ENCODE assay signal across 8 cellular contexts in genomic region chr3:51941447-51941797, GRCh38. TPM values are rescaled to one million over a fixed set of nuclear protein-coding genes. Genes with fewer than 3 reads are reported as not detected.
DNase-seq lines count a peak whose midpoint lies in the region; ATAC-seq and TF ChIP-seq lines count a peak whose summit lies in the region.

No MANE protein-coding gene starts in this region.

- in situ Hi-C loops in HAP-1 (cut with MboI; ENCODE audit: low sequenced_read_pairs) = no loop called here

- peak overlapping the region; percentile 35 for H3K27ac Mint-ChIP-seq in activated B cell treated with CpG ODN at 0.5 μM for 24 hours

- H3K27ac ChIP-seq in iPS DF 6.9 (ENCODE audit: low read length) (no peak overlapping the region), spleen (peak overlapping the region in 7 of 8 donors; percentile 58 to 94 (median 90))

- ATAC-seq in activated B cell treated with CpG ODN at 0.5 μM for 24 hours (ENCODE audit: low read depth) = no peak
- ATAC-seq in GM21717 (IDR thresholded peaks at IDR 0.05; ENCODE audit: unreplicated experiment) = no peak

- H3K9me3 ChIP-seq in HAP-1 (no peaks in the 10 kb centered on the region), iPS DF 6.9 (ENCODE audit: control insufficient read depth, insufficient read depth, low read length) (no peaks in the 10 kb centered on the region), spleen (no peaks in the 10 kb centered on the region)

- H3K36me3 ChIP-seq in HAP-1 (replicated peaks) (peaks cover 26% of the 10 kb centered on the region), iPS DF 6.9 (ENCODE audit: control insufficient read depth, insufficient read depth, low read length) (peaks cover 19% of the 10 kb centered on the region), spleen (peaks cover 5 to 54% (median 30%) of the 10 kb centered on the region in 6 donors)

- H3K36me3 Mint-ChIP-seq in activated B cell treated with CpG ODN at 0.5 μM for 24 hours (ENCODE audit: low read depth) = peaks cover 33% of the 10 kb centered on the region

- POLR2A ChIA-PET in activated B cell treated with CpG ODN at 0.5 μM for 24 hours (lab: Charles Lee) = interaction anchor here (0.6 to 2.6 kb wide), 8 partner anchors 8 to 556 kb away, joined by 3 to 35 read pairs (median 4); partner anchors contain the start of genes ABHD14A, ABHD14B, MANF and PCBP4
- POLR2A ChIA-PET in HEK293T (lab: Yijun Ruan, JAX) = interaction anchor here (1.1 to 3.1 kb wide), 9 partner anchors 8 to 116 kb away, joined by 3 to 52 read pairs (median 11); partner anchors contain the start of genes ABHD14A, ABHD14B, DUSP7 and PCBP4

- DNase-seq in HAP-1 (ENCODE audit: low spot score in 2 of 2) (no peak), activated B cell treated with CpG ODN at 0.5 μM for 24 hours (no peak), iPS DF 6.9 (ENCODE audit: low read depth, low spot score) (no peak), spleen (no peak), SK-N-DZ (ENCODE audit: low spot score) (no peak), HEK293T (ENCODE audit: extremely low spot score) (no peak), hypothalamus (lab: John Stamatoyannopoulos, UW) (no peak)

- H3K4me3 Mint-ChIP-seq in activated B cell treated with CpG ODN at 0.5 μM for 24 hours = peak overlapping the region; percentile 90

- no peak for TF ChIP-seq POLR2A in spleen (IDR thresholded peaks at IDR 0.05)

- H3K4me3 ChIP-seq in HAP-1 (peak overlapping the region; percentile 86), iPS DF 6.9 (ENCODE audit: low read length) (peak overlapping the region; percentile 66), spleen (peak overlapping the region; percentile 71 to 95 (median 82))

- H3K9me3 Mint-ChIP-seq in activated B cell treated with CpG ODN at 0.5 μM for 24 hours = no peaks in the 10 kb centered on the region

- CTCF ChIA-PET in activated B cell treated with CpG ODN at 0.5 μM for 24 hours (lab: Charles Lee) = interaction anchor here (0.7 to 2.2 kb wide), 6 partner anchors 31 to 179 kb away, joined by 3 to 27 read pairs (median 4); partner anchors contain the start of genes ABHD14B, ACY1 and DUSP7
- CTCF ChIA-PET in HEK293T (lab: Yijun Ruan, JAX) = interaction anchor here (0.6 to 2.8 kb wide), 10 partner anchors 8 to 112 kb away, joined by 3 to 21 read pairs (median 5); partner anchors contain the start of genes ABHD14A, ABHD14B and ACY1

- H3K27me3 ChIP-seq in HAP-1 (ENCODE audit: low read depth) (no peaks in the 10 kb centered on the region), iPS DF 6.9 (ENCODE audit: control insufficient read depth, insufficient read depth, low read length) (no peaks in the 10 kb centered on the region), spleen (replicated peaks in 1 of 7) (no peaks in the 10 kb centered on the region)

- intact Hi-C loops in activated B cell treated with CpG ODN at 0.5 μM for 24 hours (cut with micrococcal nuclease) = loop anchor here (5.0 kb wide), 1 partner anchor 766 kb away; the partner anchor contains the start of genes GLT8D1 and SPCS1
- intact Hi-C loops in spleen (cut with DNase I; ENCODE audit: low total_unique reads) = loop anchor here (10.0 kb wide), 1 partner anchor 53 kb away; the partner anchor contains the start of gene RPL29

- H3K4me1 Mint-ChIP-seq in activated B cell treated with CpG ODN at 0.5 μM for 24 hours = peaks cover 38% of the 10 kb centered on the region

- no CpG with 5 or more reads among the region's 21 CpGs for WGBS in iPS DF 6.9 (ENCODE audit: insufficient coverage, insufficient read length)
- WGBS in spleen, 5 donors = 0 to 2% (median 1%) methylated on average over 5 to 21 of the region's 21 CpGs

- H3K4me1 ChIP-seq in HAP-1 (peaks cover 10% of the 10 kb centered on the region), iPS DF 6.9 (ENCODE audit: control insufficient read depth, insufficient read depth, low read length) (peaks cover 4% of the 10 kb centered on the region), spleen (peaks cover 15 to 44% (median 32%) of the 10 kb centered on the region in 6 donors)

- no peaks in the 10 kb centered on the region for H3K27me3 Mint-ChIP-seq in activated B cell treated with CpG ODN at 0.5 μM for 24 hours

- no peak for TF ChIP-seq CTCF in activated B cell treated with CpG ODN at 0.5 μM for 24 hours (IDR thresholded peaks at IDR 0.05)
- no peak for TF ChIP-seq CTCF in spleen (IDR thresholded peaks at IDR 0.05 in 8 of 11, conservative IDR thresholded peaks at IDR 0.05 in 3 of 11)

TF ChIP-seq in HEK293T, 16 proteins besides CTCF, POLR2A, EP300 and RAD21:
- TF ChIP-seq TARDBP (IDR thresholded peaks at IDR 0.05) (no peak), SUZ12 (IDR thresholded peaks at IDR 0.05) (no peak), ZNF384 (IDR thresholded peaks at IDR 0.05) (no peak), BHLHE40 (IDR thresholded peaks at IDR 0.05; ENCODE audit: borderline replicate concordance) (no peak), CTBP1 (IDR thresholded peaks at IDR 0.05; ENCODE audit: borderline replicate concordance) (no peak), FOXA1 (IDR thresholded peaks at IDR 0.05) (no peak), ELF4 (IDR thresholded peaks at IDR 0.05) (no peak), NFRKB (IDR thresholded peaks at IDR 0.05) (no peak), L3MBTL2 (conservative IDR thresholded peaks at IDR 0.05) (no peak), ARNT (IDR thresholded peaks at IDR 0.05) (no peak), HDGF (IDR thresholded peaks at IDR 0.05; ENCODE audit: borderline replicate concordance) (no peak), FOXK2 (IDR thresholded peaks at IDR 0.05) (no peak), SP1 (IDR thresholded peaks at IDR 0.05) (no peak), FOXM1 (IDR thresholded peaks at IDR 0.05; ENCODE audit: borderline replicate concordance) (no peak), LEF1 (IDR thresholded peaks at IDR 0.05; ENCODE audit: borderline replicate concordance) (no peak)
- TF ChIP-seq, protein P1, sequence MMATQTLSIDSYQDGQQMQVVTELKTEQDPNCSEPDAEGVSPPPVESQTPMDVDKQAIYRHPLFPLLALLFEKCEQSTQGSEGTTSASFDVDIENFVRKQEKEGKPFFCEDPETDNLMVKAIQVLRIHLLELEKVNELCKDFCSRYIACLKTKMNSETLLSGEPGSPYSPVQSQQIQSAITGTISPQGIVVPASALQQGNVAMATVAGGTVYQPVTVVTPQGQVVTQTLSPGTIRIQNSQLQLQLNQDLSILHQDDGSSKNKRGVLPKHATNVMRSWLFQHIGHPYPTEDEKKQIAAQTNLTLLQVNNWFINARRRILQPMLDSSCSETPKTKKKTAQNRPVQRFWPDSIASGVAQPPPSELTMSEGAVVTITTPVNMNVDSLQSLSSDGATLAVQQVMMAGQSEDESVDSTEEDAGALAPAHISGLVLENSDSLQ (IDR thresholded peaks at IDR 0.05) = no peak

RNA-seq across cellular contexts. Expression of gene RRP9, which starts 0.3 kb away (rescaled TPM):
- total RNA-seq in activated B cell treated with CpG ODN at 0.5 μM for 24 hours (30.7 and 32.4 TPM in 2 replicates), spleen (10 to 100 TPM in 6 of 7 donors, 1 to 10 TPM in 1; 9.5 to 20.6 (median 12.5) TPM)
- polyA plus RNA-seq in spleen = 10 to 100 TPM; 18.5 to 26.6 (median 21.2) TPM
- polyA plus RNA-seq in SK-N-DZ (2014; cell fraction: cytosol; rRNA removed) = 80.5 and 102 TPM in 2 replicates
- polyA plus RNA-seq in SK-N-DZ (2014; cell fraction: nucleus; rRNA removed) = 67.9 and 95.7 TPM in 2 replicates

RNA-seq across cellular contexts. Expression of gene PARP3, which starts 0.7 kb away (rescaled TPM):
- total RNA-seq in activated B cell treated with CpG ODN at 0.5 μM for 24 hours = 9.7 and 12.7 TPM in 2 replicates
- 10 to 100 TPM; 23.1 to 34.2 (median 28.2) TPM for total RNA-seq in spleen
- polyA plus RNA-seq in spleen = 10 to 100 TPM in 2 of 3 donors, 1 to 10 TPM in 1; 8.2 to 18.9 (median 16.5) TPM
- 23.9 and 27.7 TPM in 2 replicates for polyA plus RNA-seq in SK-N-DZ (2014; cell fraction: cytosol; rRNA removed)
- 107 and 117 TPM in 2 replicates for polyA plus RNA-seq in SK-N-DZ (2014; cell fraction: nucleus; rRNA removed)

RNA-seq across cellular contexts. Expression of gene GPR62, which starts 13.8 kb away (rescaled TPM):
- total RNA-seq in activated B cell treated with CpG ODN at 0.5 μM for 24 hours (not detected in 2 replicates), spleen (under 1 TPM in 1 of 7 donors, not detected in 6; 0.39 TPM)
- under 1 TPM; 0.04 to 0.06 (median 0.05) TPM for polyA plus RNA-seq in spleen
- polyA plus RNA-seq in SK-N-DZ (2014; cell fraction: cytosol; rRNA removed) = not detected in 2 replicates
- polyA plus RNA-seq in SK-N-DZ (2014; cell fraction: nucleus; rRNA removed) = not detected in 2 replicates

RNA-seq across cellular contexts. Expression of gene PCBP4, which starts 25.8 kb away (rescaled TPM):
- 10.3 and 11.0 TPM in 2 replicates for total RNA-seq in activated B cell treated with CpG ODN at 0.5 μM for 24 hours
- total RNA-seq in spleen = 10 to 100 TPM; 17.1 to 24.6 (median 20.7) TPM
- polyA plus RNA-seq in spleen = 10 to 100 TPM; 12.8 to 41.7 (median 23.2) TPM
- polyA plus RNA-seq in SK-N-DZ (2014; cell fraction: cytosol; rRNA removed) = 302 and 358 TPM in 2 replicates
- polyA plus RNA-seq in SK-N-DZ (2014; cell fraction: nucleus; rRNA removed) = 571 and 659 TPM in 2 replicates

RNA-seq across cellular contexts. Expression of gene ABHD14B, which starts 32.4 kb away (rescaled TPM):
- total RNA-seq in activated B cell treated with CpG ODN at 0.5 μM for 24 hours (51.6 and 55.6 TPM in 2 replicates), spleen (10 to 100 TPM; 33.8 to 74.9 (median 56.3) TPM)
- 10 to 100 TPM; 60.1 to 71.4 (median 66.8) TPM for polyA plus RNA-seq in spleen
- 28.5 and 32.5 TPM in 2 replicates for polyA plus RNA-seq in SK-N-DZ (2014; cell fraction: cytosol; rRNA removed)
- polyA plus RNA-seq in SK-N-DZ (2014; cell fraction: nucleus; rRNA removed) = 38.4 and 42.4 TPM in 2 replicates
